Comparison of ENCODE assay signal across 27 cellular contexts in the genomic region with DNA sequence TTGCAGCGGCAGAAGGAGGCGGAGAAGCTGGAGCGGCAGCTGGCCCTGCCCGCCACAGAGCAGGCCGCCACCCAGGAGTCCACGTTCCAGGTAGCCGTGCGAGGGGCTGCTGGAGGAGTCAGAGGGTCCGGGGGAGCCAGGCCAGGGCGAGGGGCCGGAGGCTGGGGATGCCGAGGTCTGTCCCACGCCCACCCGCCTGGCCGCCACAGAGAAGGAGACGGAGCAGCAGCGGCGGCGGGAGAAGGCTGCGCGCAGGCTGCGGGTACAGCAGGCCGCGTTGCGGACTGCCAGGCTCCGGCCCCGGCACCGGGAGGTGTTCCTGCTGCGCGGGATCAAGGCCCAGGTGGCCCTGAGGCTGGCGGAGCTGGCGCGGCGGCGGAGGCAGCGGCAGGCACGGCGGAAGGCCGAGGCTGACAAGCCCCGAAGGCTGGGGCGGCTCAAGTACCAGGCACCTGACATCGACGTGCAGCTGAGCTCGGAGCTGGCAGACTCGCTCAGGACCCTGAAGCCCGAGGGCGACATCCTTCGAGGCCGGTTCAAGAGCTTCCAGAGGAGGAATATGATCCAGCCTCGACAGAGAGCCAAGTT.
"Had no signal": no experiment of that assay in that cellular context is flagged by ENCODE, and none has a peak within 500 bp of the region (broad histone marks: within the 10 kb centered on the region; RNA-seq: fewer than 3 reads in every experiment).

No MANE protein-coding gene starts in this region.

- H3K27me3 Mint-ChIP-seq: memory B cell, progenitor cell of endocrine pancreas had no signal

- H3K27ac Mint-ChIP-seq: memory B cell; naive B cell; natural killer cell treated with Interleukin-12 subunit alpha and Interleukin-12 subunit beta and Interleukin-15 and Interleukin-18, amount 100 ng/mL, for 72 hours; progenitor cell of endocrine pancreas; stimulated activated effector memory CD8-positive, alpha-beta T cell treated with anti-CD3 and anti-CD28 coated beads, Interleukin-12 subunit alpha, Interleukin-12 subunit beta, amount 100 ng/mL, for 72 hours had no signal

- H3K79me2 ChIP-seq: parathyroid adenoma had no signal

- H2AFZ ChIP-seq: parathyroid adenoma had no signal

- ATAC-seq: left colon; mucosa of descending colon; stimulated activated effector memory CD8-positive, alpha-beta T cell treated with anti-CD3 and anti-CD28 coated beads, Interleukin-12 subunit alpha, Interleukin-12 subunit beta, amount 100 ng/mL, for 72 hours; upper lobe of right lung had no signal

- H3K36me3 ChIP-seq: left ventricle myocardium inferior, right lobe of liver, stomach, tibial artery, upper lobe of right lung, uterus had no signal

- H3K4me3 ChIP-seq: dorsolateral prefrontal cortex, left ventricle myocardium inferior, lung, mucosa of descending colon, right lobe of liver, smooth muscle cell, stomach, tibial artery, upper lobe of right lung, uterus had no signal

- FAIRE-seq: colon, frontal cortex had no signal

- H3K9ac ChIP-seq: parathyroid adenoma had no signal

- H3K9me3 ChIP-seq: mucosa of descending colon, right lobe of liver, stomach, upper lobe of right lung, uterus had no signal

- H3K4me1 ChIP-seq: left ventricle myocardium inferior, parathyroid adenoma, right lobe of liver, upper lobe of right lung, uterus had no signal

- H3K27me3 ChIP-seq: right lobe of liver, stomach, tibial artery, upper lobe of right lung, uterus had no signal

- H3K36me3 Mint-ChIP-seq: memory B cell; naive B cell; natural killer cell treated with Interleukin-12 subunit alpha and Interleukin-12 subunit beta and Interleukin-15 and Interleukin-18, amount 100 ng/mL, for 72 hours; stimulated activated effector memory CD8-positive, alpha-beta T cell treated with anti-CD3 and anti-CD28 coated beads, Interleukin-12 subunit alpha, Interleukin-12 subunit beta, amount 100 ng/mL, for 72 hours had no signal

- H3K4me1 Mint-ChIP-seq: memory B cell; naive B cell; neural crest cell; stimulated activated effector memory CD8-positive, alpha-beta T cell treated with anti-CD3 and anti-CD28 coated beads, Interleukin-12 subunit alpha, Interleukin-12 subunit beta, amount 100 ng/mL, for 72 hours had no signal

- H3K4me2 ChIP-seq: smooth muscle cell had no signal

- DNase-seq: dorsolateral prefrontal cortex; effector CD4-positive, alpha-beta T cell; head of caudate nucleus; left colon; left ventricle myocardium inferior; mucosa of descending colon; naive B cell; right lobe of liver; stimulated activated CD4-positive, alpha-beta T cell treated with anti-CD3 and anti-CD28 coated beads, Interleukin-12 subunit alpha, Interleukin-12 subunit beta, amount 100 ng/mL, for 4 hours; stimulated activated CD4-positive, alpha-beta T cell treated with anti-CD3 and anti-CD28 coated beads, Interleukin-1b, Interleukin-23, amount 100 ng/mL, for 48 hours; stimulated activated CD4-positive, alpha-beta T cell treated with anti-CD3 and anti-CD28 coated beads, Interleukin-4, amount 100 ng/mL, for 1 hour; stimulated activated naive CD4-positive, alpha-beta T cell treated with Interleukin-2 at 50 U/mL for 16 hours; stomach; tibial artery; upper lobe of right lung; uterus had no signal

- H3K27ac ChIP-seq: dorsolateral prefrontal cortex, left ventricle myocardium inferior, parathyroid adenoma, right lobe of liver, stomach, tibial artery, upper lobe of right lung, uterus had no signal

- H3K4me3 Mint-ChIP-seq: memory B cell; mesothelial cell of epicardium; naive B cell; natural killer cell treated with Interleukin-12 subunit alpha and Interleukin-12 subunit beta and Interleukin-15 and Interleukin-18, amount 100 ng/mL, for 72 hours; neural crest cell; stimulated activated effector memory CD8-positive, alpha-beta T cell treated with anti-CD3 and anti-CD28 coated beads, Interleukin-12 subunit alpha, Interleukin-12 subunit beta, amount 100 ng/mL, for 72 hours had no signal

- H3K9me3 Mint-ChIP-seq: natural killer cell treated with Interleukin-12 subunit alpha and Interleukin-12 subunit beta and Interleukin-15 and Interleukin-18, amount 100 ng/mL, for 72 hours had no signal
